1 cellular context compared by ENCODE assay signal in the genomic region with DNA sequence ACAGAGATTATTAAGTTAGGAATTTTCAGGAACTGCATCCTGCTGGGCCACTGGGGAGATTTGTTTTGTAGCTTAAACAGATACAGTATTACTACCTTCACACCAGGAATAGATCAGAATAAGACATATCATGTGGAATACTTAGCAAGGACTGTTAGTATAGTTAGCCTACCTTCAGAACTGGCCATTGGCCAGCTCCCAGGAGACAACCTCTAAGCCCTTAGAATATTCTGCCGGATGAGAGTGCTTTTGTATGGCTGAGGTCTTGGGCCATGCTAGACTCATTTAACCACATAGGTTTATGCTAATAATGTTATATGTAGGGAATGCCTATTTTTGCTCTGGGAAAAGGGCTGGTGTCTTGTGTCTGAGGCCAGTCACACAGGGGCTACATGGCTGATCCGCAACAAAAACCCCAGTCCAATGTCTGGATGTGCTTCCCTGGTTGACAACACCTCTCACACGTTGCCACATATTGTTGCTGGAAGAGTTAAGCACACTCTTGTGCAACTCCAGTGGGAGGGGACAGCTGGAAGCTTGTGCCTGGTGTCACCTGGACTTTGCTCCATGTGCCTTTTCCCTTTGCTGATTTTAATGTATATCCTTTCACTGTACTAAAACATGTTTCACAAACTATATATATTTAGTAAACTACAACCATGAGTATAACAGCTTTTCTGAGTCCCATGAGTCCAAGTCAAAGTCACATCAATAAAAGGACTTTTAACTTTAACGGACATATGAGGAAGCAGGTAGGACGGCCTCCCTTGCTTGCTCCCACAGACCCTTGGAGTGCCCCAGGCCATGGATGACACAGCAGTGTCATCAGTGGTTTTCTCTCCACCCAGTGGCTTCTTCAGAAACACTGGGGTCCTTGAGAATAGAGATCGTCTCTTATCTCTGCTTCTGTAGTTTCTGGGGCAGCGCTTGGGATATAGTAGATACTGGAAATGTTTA.
TF ChIP-seq lines count a peak whose summit lies in the region.

No MANE protein-coding gene starts in this region.

TF ChIP-seq in liver, 16 proteins besides CTCF, POLR2A, EP300 and RAD21 (continued from another document):
- TF ChIP-seq, protein P1, sequence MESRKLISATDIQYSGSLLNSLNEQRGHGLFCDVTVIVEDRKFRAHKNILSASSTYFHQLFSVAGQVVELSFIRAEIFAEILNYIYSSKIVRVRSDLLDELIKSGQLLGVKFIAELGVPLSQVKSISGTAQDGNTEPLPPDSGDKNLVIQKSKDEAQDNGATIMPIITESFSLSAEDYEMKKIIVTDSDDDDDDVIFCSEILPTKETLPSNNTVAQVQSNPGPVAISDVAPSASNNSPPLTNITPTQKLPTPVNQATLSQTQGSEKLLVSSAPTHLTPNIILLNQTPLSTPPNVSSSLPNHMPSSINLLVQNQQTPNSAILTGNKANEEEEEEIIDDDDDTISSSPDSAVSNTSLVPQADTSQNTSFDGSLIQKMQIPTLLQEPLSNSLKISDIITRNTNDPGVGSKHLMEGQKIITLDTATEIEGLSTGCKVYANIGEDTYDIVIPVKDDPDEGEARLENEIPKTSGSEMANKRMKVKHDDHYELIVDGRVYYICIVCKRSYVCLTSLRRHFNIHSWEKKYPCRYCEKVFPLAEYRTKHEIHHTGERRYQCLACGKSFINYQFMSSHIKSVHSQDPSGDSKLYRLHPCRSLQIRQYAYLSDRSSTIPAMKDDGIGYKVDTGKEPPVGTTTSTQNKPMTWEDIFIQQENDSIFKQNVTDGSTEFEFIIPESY (IDR thresholded peaks at IDR 0.05) = peak; percentile 90
- TF ChIP-seq YY1 (IDR thresholded peaks at IDR 0.05) = peak; percentile 81
- TF ChIP-seq TAF1 (conservative IDR thresholded peaks at IDR 0.05) = no peak
- peak; percentile 96 to 98 for TF ChIP-seq HNF4A (conservative IDR thresholded peaks at IDR 0.05)
